ENCODE assay signal across 8 cellular contexts in the genomic region with DNA sequence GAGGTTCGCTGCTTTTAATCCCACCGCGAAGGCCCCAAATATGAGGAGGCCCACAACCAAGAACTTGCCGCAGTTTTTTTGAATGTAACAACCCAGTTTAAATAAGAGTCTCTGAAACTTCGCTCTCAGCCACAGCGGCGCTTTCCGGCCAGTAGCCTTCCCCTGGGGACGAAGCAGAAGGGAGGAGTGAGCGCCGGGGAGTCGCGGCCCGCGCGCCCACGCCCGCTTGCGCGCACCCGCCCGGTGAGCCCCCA. TPM values are rescaled to one million over a fixed set of nuclear protein-coding genes. Genes with fewer than 3 reads are reported as not detected.
DNase-seq lines count a peak whose midpoint lies in the region; ATAC-seq and TF ChIP-seq lines count a peak whose summit lies in the region.

No MANE protein-coding gene starts in this region.

- H3K9me3 ChIP-seq in NT2/D1 (ENCODE audit: insufficient read depth, low read length) = no peaks in the 10 kb centered on the region
- H3K9me3 ChIP-seq in right lobe of liver = no peaks in the 10 kb centered on the region
- no peaks in the 10 kb centered on the region for H3K9me3 ChIP-seq in tibial artery

- peak overlapping the region; percentile 91 for H3K4me3 ChIP-seq in NT2/D1 (ENCODE audit: insufficient read length, low read depth)
- H3K4me3 ChIP-seq in cardiac fibroblast (replicated peaks in 1 of 2; ENCODE audit: low read depth in 2 of 2, low read length in 2 of 2) = peak overlapping the region; percentile 82 to 85
- H3K4me3 ChIP-seq in right lobe of liver = peak overlapping the region; percentile 50 to 79 (median 79)
- peak overlapping the region; percentile 75 to 92 for H3K4me3 ChIP-seq in tibial artery

- H3K36me3 ChIP-seq in NT2/D1 (ENCODE audit: insufficient read depth, insufficient read length, low read length) (peaks cover 46% of the 10 kb centered on the region), right lobe of liver (no peaks in the 10 kb centered on the region), tibial artery (no peaks in the 10 kb centered on the region)

- peak; percentile 74 for DNase-seq in Daoy (ENCODE audit: low read depth)
- no peak for DNase-seq in NT2/D1 (ENCODE audit: low read depth, low spot score)
- DNase-seq in cardiac fibroblast (ENCODE audit: low read depth in 2 of 2) = peak; percentile 50 to 56
- no peak for DNase-seq in right lobe of liver
- peak in 1 of 2 donors; percentile 78 for DNase-seq in tibial artery
- DNase-seq in NCI-H1930 (lab: John Stamatoyannopoulos, UW) = no peak

- peak overlapping the region; percentile 96 for H3K9ac ChIP-seq in NT2/D1 (ENCODE audit: insufficient read length, low read depth)

- peak; percentile 14 for ATAC-seq in GM21529 (IDR thresholded peaks at IDR 0.05; ENCODE audit: unreplicated experiment)
- no peak for ATAC-seq in right lobe of liver
- no peak for ATAC-seq in GM21360 (IDR thresholded peaks at IDR 0.05; ENCODE audit: unreplicated experiment)

- TF ChIP-seq CTCF in cardiac fibroblast (IDR thresholded peaks at IDR 0.05; ENCODE audit: low read depth, low read length) (no peak), right lobe of liver (IDR thresholded peaks at IDR 0.05) (no peak), tibial artery (IDR thresholded peaks at IDR 0.05) (no peak)

- peak overlapping the region; percentile 55 to 88 (median 84) for H3K27ac ChIP-seq in right lobe of liver
- H3K27ac ChIP-seq in tibial artery = peak overlapping the region; percentile 92 to 97

- intact Hi-C loops in right lobe of liver (cut with DNase I) = no loop called here
- intact Hi-C loops in tibial artery (cut with DNase I; ENCODE audit: low total_unique reads) = no loop called here

- H3K4me1 ChIP-seq in NT2/D1 (ENCODE audit: insufficient read depth, insufficient read length) = no peaks in the 10 kb centered on the region
- peaks cover 0 to 6% (median 0%) of the 10 kb centered on the region in 4 donors for H3K4me1 ChIP-seq in right lobe of liver
- H3K4me1 ChIP-seq in tibial artery = peaks cover 0 to 24% (median 11%) of the 10 kb centered on the region in 4 donors

- WGBS in right lobe of liver (ENCODE audit: insufficient coverage, low coverage, low lambda C conversion rate, missing lambda C conversion rate) = 0% methylated on average over 2 of the region's 22 CpGs

- H3K27me3 ChIP-seq in NT2/D1 (ENCODE audit: insufficient read depth, insufficient read length) = no peaks in the 10 kb centered on the region
- no peaks in the 10 kb centered on the region for H3K27me3 ChIP-seq in right lobe of liver
- H3K27me3 ChIP-seq in tibial artery = no peaks in the 10 kb centered on the region

- no peak for TF ChIP-seq POLR2A in right lobe of liver (IDR thresholded peaks at IDR 0.05)

RNA-seq across cellular contexts. Expression of gene PTCH1, which starts 10.4 kb away (rescaled TPM):
- total RNA-seq in Daoy (2014; rRNA removed; shearing (Covaris generic)) = 4.3 and 6.8 TPM in 2 replicates
- 1 to 10 TPM; 2.0 to 8.3 (median 5.2) TPM for total RNA-seq in right lobe of liver

Comparison
In these comparisons a context has a peak if more than half of its experiments do, and no peak if none do; other contexts are left out.
1. DNase-seq: peak in Daoy (single experiment) and cardiac fibroblast (2 of 2); none in NT2/D1 (single experiment), right lobe of liver (0 of 3) and NCI-H1930 (0 of 2).
2. Peak in every context shown above with its lines, with median percentiles within 50 percentile points of each other: H3K4me3 ChIP-seq.